ENCODE assay signal across 24 cellular contexts in genomic region chr6:29816030-29816429, GRCh38. TPM values are rescaled to one million over a fixed set of nuclear protein-coding genes. Genes with fewer than 3 reads are reported as not detected.
"Had no signal": no experiment of that assay in that cellular context is flagged by ENCODE, and none has a peak within 500 bp of the region (broad histone marks: within the 10 kb centered on the region; RNA-seq: fewer than 3 reads in every experiment).

No MANE protein-coding gene starts in this region.

- H3K4me3 ChIP-seq: ascending aorta, Peyer's patch had no signal

- H3K4me1 ChIP-seq: ascending aorta, Peyer's patch had no signal

- DNase-seq: activated CD4-positive, alpha-beta T cell treated with anti-CD3 and anti-CD28 coated beads, Interleukin-2, amount 10 ng/mL, durations not matched to agents 24 days and 14 days; activated CD4-positive, alpha-beta T cell treated with anti-CD3 and anti-CD28 coated beads, Interleukin-2, amount 50 U/mL, for 4 hours; activated CD8-positive, alpha-beta T cell treated with anti-CD3 and anti-CD28 coated beads, Interleukin-2, amount 10 ng/mL, durations not matched to agents 7 days and 5 days; activated gamma-delta T cell; activated naive CD4-positive, alpha-beta T cell treated with Interleukin-2 at 50 U/mL for 16 hours; activated naive CD8-positive, alpha-beta T cell treated with anti-CD3 and anti-CD28 coated beads, Interleukin-2, amount 10 ng/mL, durations not matched to agents 7 days and 5 days; activated T-cell treated with anti-CD3 and anti-CD28 coated beads, Interleukin-2, amount 50 U/mL, for 24 hours; amygdala; caudate nucleus; cerebellar nuclear complex; KG1; NCI-H1105; NCI-H1436; NCI-H1694 treated with DMSO at 0.1 percent for 48 hours; NCI-H2029; NCI-H345; NCI-H524 treated with DMSO at 0.1 percent for 48 hours; Peyer's patch; SIG-M5 had no signal

- H3K36me3 ChIP-seq: ascending aorta, Peyer's patch had no signal

- H3K9me3 ChIP-seq: ascending aorta, Peyer's patch had no signal

- ATAC-seq: activated CD8-positive, alpha-beta T cell treated with anti-CD3 and anti-CD28 coated beads, Interleukin-2, amount 10 ng/mL, durations not matched to agents 7 days and 5 days; Right ventricle myocardium inferior had no signal

- H3K27me3 ChIP-seq: ascending aorta, Peyer's patch had no signal

- H3K27ac ChIP-seq: ascending aorta, Peyer's patch, RWPE1 had no signal

RNA-seq across cellular contexts. Expression of gene HLA-G, which starts 11.6 kb away (rescaled TPM):
- total RNA-seq: ascending aorta, LHCN-M2, NCI-H460, Right ventricle myocardium inferior had no signal
